ENCODE assay signal across 29 cellular contexts in the genomic region with DNA sequence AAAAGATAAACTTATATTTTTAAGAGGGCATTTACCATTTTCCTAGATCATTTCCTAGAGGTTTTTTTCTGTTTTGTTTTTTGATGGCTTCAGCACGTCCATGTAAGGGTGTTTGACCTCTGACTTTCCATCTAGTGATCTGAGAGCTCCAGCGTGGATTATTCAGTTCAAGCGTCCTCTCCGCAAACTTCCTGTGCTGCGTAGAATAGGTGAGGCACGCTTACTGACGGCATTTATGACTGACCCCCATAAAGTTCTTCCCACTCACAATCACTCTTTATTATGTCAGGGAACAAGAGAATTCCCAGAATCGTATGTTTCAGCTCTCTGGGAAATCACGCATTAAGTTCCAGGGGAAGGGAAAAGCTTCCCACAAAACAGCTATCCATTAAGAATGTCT.
"Had no signal": no experiment of that assay in that cellular context is flagged by ENCODE, and none has a peak within 500 bp of the region (broad histone marks: within the 10 kb centered on the region; RNA-seq: fewer than 3 reads in every experiment).

No MANE protein-coding gene starts in this region.

- H3K36me3 Mint-ChIP-seq: activated CD4-positive, alpha-beta memory T cell treated with anti-CD3 and anti-CD28 coated beads for 36 hours; activated CD8-positive, alpha-beta memory T cell treated with anti-CD3 and anti-CD28 coated beads, Interleukin-2, amount 10 ng/mL, durations not matched to agents 7 days and 5 days; activated naive CD4-positive, alpha-beta T cell treated with anti-CD3 and anti-CD28 coated beads, Interleukin-2, amount 10 ng/mL, durations not matched to agents 7 days and 5 days; activated naive CD4-positive, alpha-beta T cell treated with anti-CD3 and anti-CD28 coated beads, Interleukin-2, amount 50 U/mL, for 72 hours; activated naive CD8-positive, alpha-beta T cell treated with anti-CD3 and anti-CD28 coated beads, Interleukin-2, amount 10 ng/mL, durations not matched to agents 7 days and 5 days had no signal

- H3K4me1 Mint-ChIP-seq: activated CD4-positive, alpha-beta T cell treated with anti-CD3 and anti-CD28 coated beads for 36 hours; activated CD4-positive, alpha-beta T cell treated with anti-CD3 and anti-CD28 coated beads, Interleukin-2, amount 10 ng/mL, durations not matched to agents 24 days and 14 days; activated CD8-positive, alpha-beta memory T cell treated with anti-CD3 and anti-CD28 coated beads, Interleukin-2, amount 10 ng/mL, durations not matched to agents 7 days and 5 days; activated naive CD4-positive, alpha-beta T cell treated with anti-CD3 and anti-CD28 coated beads, Interleukin-2, amount 10 ng/mL, durations not matched to agents 7 days and 5 days; activated naive CD8-positive, alpha-beta T cell treated with anti-CD3 and anti-CD28 coated beads, Interleukin-2, amount 10 ng/mL, durations not matched to agents 7 days and 5 days had no signal

- H3K27me3 ChIP-seq: ascending aorta, brain microvascular endothelial cell, esophagus squamous epithelium, gastroesophageal sphincter had no signal

- H3K9me3 ChIP-seq: ascending aorta, esophagus squamous epithelium, gastroesophageal sphincter had no signal

- DNase-seq: activated CD4-positive, alpha-beta memory T cell treated with anti-CD3 and anti-CD28 coated beads for 36 hours; activated CD4-positive, alpha-beta T cell treated with anti-CD3 and anti-CD28 coated beads for 36 hours; activated CD4-positive, alpha-beta T cell treated with anti-CD3 and anti-CD28 coated beads, Interleukin-2, amount 10 ng/mL, durations not matched to agents 24 days and 14 days; activated CD4-positive, CD25-positive, alpha-beta regulatory T cell; activated CD4-positive, CD25-positive, alpha-beta regulatory T cell treated with anti-CD3 and anti-CD28 coated beads, Interleukin-2, amount 50 U/mL, for 72 hours; activated CD8-positive, alpha-beta memory T cell treated with anti-CD3 and anti-CD28 coated beads, Interleukin-2, amount 10 ng/mL, durations not matched to agents 7 days and 5 days; activated CD8-positive, alpha-beta memory T cell treated with anti-CD3 and anti-CD28 coated beads, Interleukin-2, amount 50 U/mL, for 4 hours; activated CD8-positive, alpha-beta T cell treated with anti-CD3 and anti-CD28 coated beads, Interleukin-2, amount 10 ng/mL, durations not matched to agents 7 days and 5 days; activated gamma-delta T cell; activated naive CD4-positive, alpha-beta T cell; activated naive CD4-positive, alpha-beta T cell treated with anti-CD3 and anti-CD28 coated beads, Interleukin-2, amount 10 ng/mL, durations not matched to agents 7 days and 5 days; activated naive CD8-positive, alpha-beta T cell treated with anti-CD3 and anti-CD28 coated beads, Interleukin-2, amount 10 ng/mL, durations not matched to agents 7 days and 5 days; activated T-cell treated with anti-CD3 and anti-CD28 coated beads, Interleukin-2, amount 50 U/mL, for 1 hour; activated T-cell treated with anti-CD3 and anti-CD28 coated beads, Interleukin-2, amount 50 U/mL, for 48 hours; brain microvascular endothelial cell; cortex of kidney; dermis blood vessel endothelial cell; effector CD4-positive, alpha-beta T cell; effector memory CD8-positive, alpha-beta T cell; esophagus squamous epithelium; foreskin melanocyte; T-helper 1 cell; T-helper 2 cell had no signal

- H3K27ac Mint-ChIP-seq: activated CD4-positive, alpha-beta memory T cell treated with anti-CD3 and anti-CD28 coated beads for 36 hours; activated CD4-positive, alpha-beta T cell treated with anti-CD3 and anti-CD28 coated beads for 36 hours; activated CD4-positive, alpha-beta T cell treated with anti-CD3 and anti-CD28 coated beads, Interleukin-2, amount 10 ng/mL, durations not matched to agents 24 days and 14 days; activated CD8-positive, alpha-beta memory T cell treated with anti-CD3 and anti-CD28 coated beads, Interleukin-2, amount 10 ng/mL, durations not matched to agents 7 days and 5 days; activated CD8-positive, alpha-beta T cell treated with anti-CD3 and anti-CD28 coated beads, Interleukin-2, amount 10 ng/mL, durations not matched to agents 7 days and 5 days; activated naive CD4-positive, alpha-beta T cell treated with anti-CD3 and anti-CD28 coated beads, Interleukin-2, amount 10 ng/mL, durations not matched to agents 7 days and 5 days; activated naive CD4-positive, alpha-beta T cell treated with anti-CD3 and anti-CD28 coated beads, Interleukin-2, amount 50 U/mL, for 72 hours; activated naive CD8-positive, alpha-beta T cell treated with anti-CD3 and anti-CD28 coated beads, Interleukin-2, amount 10 ng/mL, durations not matched to agents 7 days and 5 days; activated T-helper 1 cell treated with anti-CD3 and anti-CD28 coated beads, Interleukin-12 subunit alpha, Interleukin-12 subunit beta, Interleukin-2, Interleukin-4 antibody, amounts not matched to agents 30 ng/mL and 10 ng/mL and 1 ng/mL, durations not matched to agents 14 hours and 24 hours and 36 hours; effector memory CD8-positive, alpha-beta T cell had no signal

- H3K9me3 Mint-ChIP-seq: activated CD4-positive, alpha-beta memory T cell treated with anti-CD3 and anti-CD28 coated beads for 36 hours; activated CD4-positive, alpha-beta T cell treated with anti-CD3 and anti-CD28 coated beads, Interleukin-2, amount 10 ng/mL, durations not matched to agents 24 days and 14 days; activated naive CD4-positive, alpha-beta T cell treated with anti-CD3 and anti-CD28 coated beads, Interleukin-2, amount 10 ng/mL, durations not matched to agents 7 days and 5 days; activated naive CD4-positive, alpha-beta T cell treated with anti-CD3 and anti-CD28 coated beads, Interleukin-2, amount 50 U/mL, for 72 hours; activated naive CD8-positive, alpha-beta T cell treated with anti-CD3 and anti-CD28 coated beads, Interleukin-2, amount 10 ng/mL, durations not matched to agents 7 days and 5 days; activated T-helper 1 cell treated with anti-CD3 and anti-CD28 coated beads, Interleukin-12 subunit alpha, Interleukin-12 subunit beta, Interleukin-2, Interleukin-4 antibody, amounts not matched to agents 30 ng/mL and 10 ng/mL and 1 ng/mL, durations not matched to agents 14 hours and 24 hours and 36 hours; central memory CD8-positive, alpha-beta T cell; effector memory CD8-positive, alpha-beta T cell had no signal

- H3K4me3 Mint-ChIP-seq: activated CD4-positive, alpha-beta memory T cell treated with anti-CD3 and anti-CD28 coated beads for 36 hours; activated CD4-positive, alpha-beta T cell treated with anti-CD3 and anti-CD28 coated beads for 36 hours; activated CD4-positive, alpha-beta T cell treated with anti-CD3 and anti-CD28 coated beads, Interleukin-2, amount 10 ng/mL, durations not matched to agents 24 days and 14 days; activated CD8-positive, alpha-beta memory T cell treated with anti-CD3 and anti-CD28 coated beads, Interleukin-2, amount 10 ng/mL, durations not matched to agents 7 days and 5 days; activated CD8-positive, alpha-beta T cell treated with anti-CD3 and anti-CD28 coated beads, Interleukin-2, amount 10 ng/mL, durations not matched to agents 7 days and 5 days; activated naive CD4-positive, alpha-beta T cell treated with anti-CD3 and anti-CD28 coated beads, Interleukin-2, amount 10 ng/mL, durations not matched to agents 7 days and 5 days; activated naive CD8-positive, alpha-beta T cell treated with anti-CD3 and anti-CD28 coated beads, Interleukin-2, amount 10 ng/mL, durations not matched to agents 7 days and 5 days; activated T-helper 1 cell treated with anti-CD3 and anti-CD28 coated beads, Interleukin-12 subunit alpha, Interleukin-12 subunit beta, Interleukin-2, Interleukin-4 antibody, amounts not matched to agents 30 ng/mL and 10 ng/mL and 1 ng/mL, durations not matched to agents 14 hours and 24 hours and 36 hours; central memory CD8-positive, alpha-beta T cell; effector memory CD8-positive, alpha-beta T cell had no signal

- H3K4me3 ChIP-seq: ascending aorta, esophagus squamous epithelium, gastroesophageal sphincter had no signal

- H3K27ac ChIP-seq: ascending aorta, brain microvascular endothelial cell, epithelial cell of prostate, esophagus squamous epithelium, gastroesophageal sphincter had no signal

- ATAC-seq: activated CD4-positive, alpha-beta T cell treated with anti-CD3 and anti-CD28 coated beads for 36 hours; activated CD8-positive, alpha-beta memory T cell treated with anti-CD3 and anti-CD28 coated beads, Interleukin-2, amount 10 ng/mL, durations not matched to agents 7 days and 5 days; activated CD8-positive, alpha-beta T cell treated with anti-CD3 and anti-CD28 coated beads, Interleukin-2, amount 10 ng/mL, durations not matched to agents 7 days and 5 days; activated naive CD4-positive, alpha-beta T cell treated with anti-CD3 and anti-CD28 coated beads, Interleukin-2, amount 50 U/mL, for 72 hours; effector memory CD8-positive, alpha-beta T cell; gastroesophageal sphincter had no signal

- H3K27me3 Mint-ChIP-seq: activated CD4-positive, alpha-beta memory T cell treated with anti-CD3 and anti-CD28 coated beads for 36 hours; activated CD4-positive, alpha-beta T cell treated with anti-CD3 and anti-CD28 coated beads for 36 hours; activated CD4-positive, alpha-beta T cell treated with anti-CD3 and anti-CD28 coated beads, Interleukin-2, amount 10 ng/mL, durations not matched to agents 24 days and 14 days; activated CD8-positive, alpha-beta memory T cell treated with anti-CD3 and anti-CD28 coated beads, Interleukin-2, amount 10 ng/mL, durations not matched to agents 7 days and 5 days; activated naive CD4-positive, alpha-beta T cell treated with anti-CD3 and anti-CD28 coated beads, Interleukin-2, amount 10 ng/mL, durations not matched to agents 7 days and 5 days; activated naive CD8-positive, alpha-beta T cell treated with anti-CD3 and anti-CD28 coated beads, Interleukin-2, amount 10 ng/mL, durations not matched to agents 7 days and 5 days; central memory CD8-positive, alpha-beta T cell; effector memory CD8-positive, alpha-beta T cell had no signal

- H3K36me3 ChIP-seq: ascending aorta, brain microvascular endothelial cell, esophagus squamous epithelium had no signal
